ENCODE assay signal across 1 cellular context in genomic region chr1:47575855-47576757, GRCh38.
TF ChIP-seq lines count a peak whose summit lies in the region.

No MANE protein-coding gene starts in this region.

TF ChIP-seq in HCT116, 20 proteins besides CTCF, POLR2A, EP300 and RAD21 (continued from another document):
- no peak for TF ChIP-seq ZBTB33 (IDR thresholded peaks at IDR 0.05; ENCODE audit: extremely low read depth, insufficient replicate concordance, low read length)
- no peak for TF ChIP-seq CEBPB (IDR thresholded peaks at IDR 0.05; ENCODE audit: low read depth)
